8 cellular contexts compared by ENCODE assay signal in genomic region chr9:137027369-137028012, GRCh38. TPM values are rescaled to one million over a fixed set of nuclear protein-coding genes. Genes with fewer than 3 reads are reported as not detected.
A peak's percentile ranks its signal among the peaks of the same experiment; 100 is the strongest.
DNase-seq lines count a peak whose midpoint lies in the region; TF ChIP-seq lines count a peak whose summit lies in the region.

No MANE protein-coding gene starts in this region.

- no peaks in the 10 kb centered on the region for H3K79me2 ChIP-seq in osteoblast (ENCODE audit: insufficient read depth, low read length)

- no peak overlapping the region for H3K27ac ChIP-seq in osteoblast (ENCODE audit: low read depth, low read length)

- no peaks in the 10 kb centered on the region for H3K9me3 ChIP-seq in osteoblast (ENCODE audit: low read depth, low read length)

- H3K4me1 ChIP-seq in osteoblast (ENCODE audit: insufficient read depth, low read length), result peaks cover 15% of the 10 kb centered on the region

- peak; percentile 45 for DNase-seq in ELR (ENCODE audit: low read depth)
- DNase-seq in RKO (ENCODE audit: low spot score), result peak; percentile 72
- no peak for DNase-seq in epithelial cell of esophagus (ENCODE audit: low read depth)
- DNase-seq in osteoblast (ENCODE audit: insufficient read length, low spot score, missing footprints), result no peak
- no peak for DNase-seq in RPMI8226
- no peak for DNase-seq in NCI-H2171 (lab: John Stamatoyannopoulos, UW)
- DNase-seq in GM10266 (ENCODE audit: extremely low spot score), result no peak
- no peak for DNase-seq in mucosa of gallbladder (ENCODE audit: low spot score)

- H3K4me3 ChIP-seq in epithelial cell of esophagus (ENCODE audit: low read length) (peak overlapping the region; percentile 30), osteoblast (ENCODE audit: insufficient read depth, low read length) (peak overlapping the region; percentile 71)

- H3K27me3 ChIP-seq in osteoblast (ENCODE audit: insufficient read depth, low read length), result no peaks in the 10 kb centered on the region

- peak overlapping the region; percentile 82 for H3K4me2 ChIP-seq in osteoblast (ENCODE audit: insufficient read depth, low read length)

- H2AFZ ChIP-seq in osteoblast (ENCODE audit: low read length), result no peak overlapping the region

- peaks cover 11% of the 10 kb centered on the region for H4K20me1 ChIP-seq in osteoblast (ENCODE audit: insufficient read depth, low read length)

- TF ChIP-seq CTCF in epithelial cell of esophagus (IDR thresholded peaks at IDR 0.05; ENCODE audit: insufficient read depth, low read depth, low read length, missing control alignments), result no peak
- no peak for TF ChIP-seq CTCF in osteoblast (IDR thresholded peaks at IDR 0.05; ENCODE audit: extremely low read depth, low read depth, low read length)
- no peak for TF ChIP-seq CTCF in GM10266 (IDR thresholded peaks at IDR 0.05; ENCODE audit: control insufficient read depth, insufficient read depth, low read depth, missing control alignments)

- no peaks in the 10 kb centered on the region for H3K36me3 ChIP-seq in osteoblast (ENCODE audit: insufficient read depth, low read length)

RNA-seq across cellular contexts. Expression of gene ABCA2, which starts 0.5 kb away (rescaled TPM):
- 19.4 and 20.3 TPM in 2 replicates for total RNA-seq in osteoblast
- 298 TPM for total RNA-seq in mucosa of gallbladder

RNA-seq across cellular contexts. Expression of gene FUT7, which starts 4.4 kb away (rescaled TPM):
- total RNA-seq in osteoblast, result not detected in 2 replicates
- total RNA-seq in mucosa of gallbladder, result 0.26 TPM

RNA-seq across cellular contexts. Expression of gene NPDC1, which starts 18.5 kb away (rescaled TPM):
- 10.0 and 10.1 TPM in 2 replicates for total RNA-seq in osteoblast
- total RNA-seq in mucosa of gallbladder, result 376 TPM

RNA-seq across cellular contexts. Expression of gene ENTPD2, which starts 26.4 kb away (rescaled TPM):
- not detected in 2 replicates for total RNA-seq in osteoblast
- 41.1 TPM for total RNA-seq in mucosa of gallbladder

RNA-seq across cellular contexts. Expression of gene CLIC3, which starts 31.1 kb away (rescaled TPM):
- 1.5 and 2.5 TPM in 2 replicates for total RNA-seq in osteoblast
- 2.2 TPM for total RNA-seq in mucosa of gallbladder

Comparison
In these comparisons a context has a peak if more than half of its experiments do, and no peak if none do; other contexts are left out.
1. DNase-seq: peak in ELR (single experiment) and RKO (single experiment); none in epithelial cell of esophagus (single experiment), osteoblast (single experiment), RPMI8226 (single experiment), NCI-H2171 (single experiment), GM10266 (single experiment) and mucosa of gallbladder (single experiment).
2. RNA of gene ABCA2, which starts 0.5 kb away (total RNA-seq): 298 TPM in mucosa of gallbladder (single experiment); 19.4 to 20.3 TPM in osteoblast; every median in the first group is over 10 times any median in the second.
3. RNA of gene NPDC1, which starts 18.5 kb away (total RNA-seq): 376 TPM in mucosa of gallbladder (single experiment); 10.0 to 10.1 TPM in osteoblast; every median in the first group is over 10 times any median in the second.